In genomic region chr22:26512149-26512793, GRCh38 we compare ENCODE assay signal across 8 cellular contexts. TPM values are rescaled to one million over a fixed set of nuclear protein-coding genes. Genes with fewer than 3 reads are reported as not detected.
DNase-seq lines count a peak whose midpoint lies in the region; ATAC-seq, FAIRE-seq and TF ChIP-seq lines count a peak whose summit lies in the region.

TFIP11 (minus strand) TSS chr22:26512473; CDS start chr22:26510272, 2,201 bp downstream.

- TF ChIP-seq POLR2A in GM10847 (IDR thresholded peaks at IDR 0.05; ENCODE audit: extremely low read depth, insufficient read length) (peak; percentile 84), thyroid gland (IDR thresholded peaks at IDR 0.05) (peak; percentile 11 to 68)

- H3K36me3 ChIP-seq in adipocyte (ENCODE audit: control insufficient read depth, insufficient read depth, low read length, severe bottlenecking) (peaks cover 29% of the 10 kb centered on the region), pancreas (peaks cover 0 to 28% (median 8%) of the 10 kb centered on the region in 3 donors), thyroid gland (peaks cover 13 to 24% of the 10 kb centered on the region in 2 donors)

- peaks cover 23% of the 10 kb centered on the region for H3K4me1 ChIP-seq in adipocyte (ENCODE audit: control insufficient read depth, insufficient read depth, low read length)
- peaks cover 12 to 36% (median 15%) of the 10 kb centered on the region in 3 donors for H3K4me1 ChIP-seq in pancreas
- peaks cover 6 to 21% of the 10 kb centered on the region in 2 donors for H3K4me1 ChIP-seq in thyroid gland

- WGBS in pancreas, 2 donors: 0% methylated on average over 40 of the region's 40 CpGs
- WGBS in thyroid gland, 2 donors: 1% methylated on average over 36 to 40 of the region's 40 CpGs

- peak; percentile 97 for ATAC-seq in HG02642 (IDR thresholded peaks at IDR 0.05; ENCODE audit: poor library complexity, unreplicated experiment)
- ATAC-seq in Right ventricle myocardium superior (ENCODE audit: poor library complexity): peak; percentile 100
- peak; percentile 92 to 98 (median 96) for ATAC-seq in pancreas

- H3K9me3 ChIP-seq in adipocyte (ENCODE audit: control insufficient read depth, low read length): no peaks in the 10 kb centered on the region
- no peaks in the 10 kb centered on the region for H3K9me3 ChIP-seq in pancreas
- no peaks in the 10 kb centered on the region for H3K9me3 ChIP-seq in thyroid gland

- DNase-seq in NCI-H128 (lab: John Stamatoyannopoulos, UW; ENCODE audit: unreplicated experiment) (peak; percentile 55), T follicular helper cell (ENCODE audit: low read depth) (peak; percentile 85), adipocyte (ENCODE audit: low read depth) (peak; percentile 97), Right ventricle myocardium superior (peak; percentile 98), pancreas (peak; percentile 90 to 99 (median 93)), thyroid gland (peak; percentile 94)

- H3K9ac ChIP-seq in adipocyte (ENCODE audit: low read length): peak within 1 kb of the TSS; percentile 97

- H3K4me3 ChIP-seq in adipocyte (ENCODE audit: low read length): peak within 1 kb of the TSS; percentile 98
- H3K4me3 ChIP-seq in pancreas: peak within 1 kb of the TSS; percentile 72 to 93 (median 83)
- H3K4me3 ChIP-seq in thyroid gland (replicated peaks in 1 of 3): peak within 1 kb of the TSS; percentile 51 to 62 (median 58)

- H3K27me3 ChIP-seq in adipocyte (replicated peaks; ENCODE audit: control insufficient read depth, insufficient read depth, low read length): no peaks in the 10 kb centered on the region
- H3K27me3 ChIP-seq in pancreas: no peaks in the 10 kb centered on the region
- no peaks in the 10 kb centered on the region for H3K27me3 ChIP-seq in thyroid gland

- FAIRE-seq in pancreas (lab: Jason Lieb, UNC): peak; percentile 13

- intact Hi-C loops in Right ventricle myocardium superior (cut with DNase I) (loop anchor here (5.0 kb wide), 1 partner anchor 80 kb away; the partner anchor contains the start of gene TPST2), pancreas (cut with DNase I) (no loop called here), thyroid gland (cut with DNase I) (no loop called here)

- H3K27ac ChIP-seq in pancreas: peak within 1 kb of the TSS; percentile 53 to 81 (median 61)
- peak within 1 kb of the TSS in 2 of 3 donors; percentile 36 to 56 for H3K27ac ChIP-seq in thyroid gland

- TF ChIP-seq CTCF in pancreas (IDR thresholded peaks at IDR 0.05) (no peak), thyroid gland (IDR thresholded peaks at IDR 0.05) (no peak)

RNA-seq across cellular contexts. Expression of gene TFIP11, which starts in this region (rescaled TPM):
- total RNA-seq in Right ventricle myocardium superior (23.9 TPM), pancreas (10 to 100 TPM; 11.0 to 24.2 (median 15.7) TPM), thyroid gland (10 to 100 TPM; 30.7 to 66.7 (median 50.0) TPM)
- 10 to 100 TPM; 20.5 to 26.7 TPM for polyA plus RNA-seq in pancreas

Comparison
In these comparisons a context has a peak if more than half of its experiments do, and no peak if none do; other contexts are left out.
1. Peak in every context shown above with its lines: DNase-seq, ATAC-seq, H3K4me3 ChIP-seq and H3K27ac ChIP-seq.